In the genomic region with DNA sequence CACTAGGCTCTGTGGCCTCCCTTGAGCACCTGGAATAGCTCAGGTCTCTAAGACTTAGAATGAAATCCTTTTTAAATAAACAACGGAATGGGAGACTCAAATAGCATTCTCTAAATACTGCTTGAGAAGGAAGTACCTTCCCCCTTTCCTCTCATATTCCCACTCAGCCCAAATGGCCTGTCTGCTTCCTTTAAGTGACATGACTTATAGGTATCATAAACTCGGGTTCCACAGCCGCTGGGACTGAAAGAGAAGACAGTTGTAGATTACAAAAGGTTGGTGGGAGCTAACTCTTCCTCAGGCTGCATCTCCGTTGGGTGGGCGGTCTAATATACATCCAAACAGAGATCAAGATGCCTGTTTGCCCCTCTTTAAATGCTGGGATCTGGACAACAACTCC, we compare ENCODE assay signal across 1 cellular context.
TF ChIP-seq lines count a peak whose summit lies in the region.

No MANE protein-coding gene starts in this region.

TF ChIP-seq in GM23338, 12 proteins besides CTCF, POLR2A, EP300 and RAD21 (continued from another document):
- TF ChIP-seq POLR2AphosphoS5 (IDR thresholded peaks at IDR 0.05; ENCODE audit: low read depth): no peak
- TF ChIP-seq, protein P1, sequence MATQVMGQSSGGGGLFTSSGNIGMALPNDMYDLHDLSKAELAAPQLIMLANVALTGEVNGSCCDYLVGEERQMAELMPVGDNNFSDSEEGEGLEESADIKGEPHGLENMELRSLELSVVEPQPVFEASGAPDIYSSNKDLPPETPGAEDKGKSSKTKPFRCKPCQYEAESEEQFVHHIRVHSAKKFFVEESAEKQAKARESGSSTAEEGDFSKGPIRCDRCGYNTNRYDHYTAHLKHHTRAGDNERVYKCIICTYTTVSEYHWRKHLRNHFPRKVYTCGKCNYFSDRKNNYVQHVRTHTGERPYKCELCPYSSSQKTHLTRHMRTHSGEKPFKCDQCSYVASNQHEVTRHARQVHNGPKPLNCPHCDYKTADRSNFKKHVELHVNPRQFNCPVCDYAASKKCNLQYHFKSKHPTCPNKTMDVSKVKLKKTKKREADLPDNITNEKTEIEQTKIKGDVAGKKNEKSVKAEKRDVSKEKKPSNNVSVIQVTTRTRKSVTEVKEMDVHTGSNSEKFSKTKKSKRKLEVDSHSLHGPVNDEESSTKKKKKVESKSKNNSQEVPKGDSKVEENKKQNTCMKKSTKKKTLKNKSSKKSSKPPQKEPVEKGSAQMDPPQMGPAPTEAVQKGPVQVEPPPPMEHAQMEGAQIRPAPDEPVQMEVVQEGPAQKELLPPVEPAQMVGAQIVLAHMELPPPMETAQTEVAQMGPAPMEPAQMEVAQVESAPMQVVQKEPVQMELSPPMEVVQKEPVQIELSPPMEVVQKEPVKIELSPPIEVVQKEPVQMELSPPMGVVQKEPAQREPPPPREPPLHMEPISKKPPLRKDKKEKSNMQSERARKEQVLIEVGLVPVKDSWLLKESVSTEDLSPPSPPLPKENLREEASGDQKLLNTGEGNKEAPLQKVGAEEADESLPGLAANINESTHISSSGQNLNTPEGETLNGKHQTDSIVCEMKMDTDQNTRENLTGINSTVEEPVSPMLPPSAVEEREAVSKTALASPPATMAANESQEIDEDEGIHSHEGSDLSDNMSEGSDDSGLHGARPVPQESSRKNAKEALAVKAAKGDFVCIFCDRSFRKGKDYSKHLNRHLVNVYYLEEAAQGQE (IDR thresholded peaks at IDR 0.05; ENCODE audit: unreplicated experiment): no peak
- TF ChIP-seq EZH2phosphoT487 (IDR thresholded peaks at IDR 0.05; ENCODE audit: unreplicated experiment): no peak
- TF ChIP-seq NANOG (IDR thresholded peaks at IDR 0.05; ENCODE audit: borderline replicate concordance): no peak
